20 cellular contexts compared by ENCODE assay signal in the genomic region with DNA sequence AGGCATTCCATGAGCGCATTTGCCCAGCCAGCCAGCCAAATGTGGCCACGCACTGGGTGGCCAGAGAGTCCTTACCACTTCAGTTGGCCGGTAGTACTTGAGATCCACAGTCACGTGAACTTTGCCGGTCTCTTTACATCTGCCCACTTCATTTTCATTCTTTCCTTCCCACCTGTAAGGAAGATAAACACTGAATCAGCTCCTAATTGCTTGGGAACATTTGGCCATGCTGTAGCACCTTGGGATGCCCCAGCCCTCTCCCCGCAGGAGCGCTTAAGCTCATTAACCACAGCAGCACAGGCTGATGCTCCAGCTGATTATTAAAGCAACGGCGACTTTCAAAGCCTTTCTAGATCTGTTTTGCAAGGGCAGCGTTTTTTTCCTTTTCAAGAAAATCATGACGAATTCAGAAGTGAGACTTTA.
DNase-seq lines count a peak whose midpoint lies in the region; ATAC-seq, FAIRE-seq and TF ChIP-seq lines count a peak whose summit lies in the region.
"Had no signal": no experiment of that assay in that cellular context is flagged by ENCODE, and none has a peak within 500 bp of the region (broad histone marks: within the 10 kb centered on the region; RNA-seq: fewer than 3 reads in every experiment).

No MANE protein-coding gene starts in this region.

- peaks cover 5% of the 10 kb centered on the region for H3K9me3 Mint-ChIP-seq in CD4-positive, alpha-beta T cell
- H3K9me3 Mint-ChIP-seq: activated naive CD8-positive, alpha-beta T cell treated with anti-CD3 and anti-CD28 coated beads, Interleukin-2, amount 10 ng/mL, durations not matched to agents 7 days and 5 days; neural crest cell had no signal

- no peak overlapping the region for H2AK5ac ChIP-seq in trophoblast cell (ENCODE audit: low read length)

- no peak for TF ChIP-seq CTCF in CD4-positive, alpha-beta T cell (IDR thresholded peaks at IDR 0.05)

- H3K36me3 ChIP-seq in trophoblast cell (ENCODE audit: control insufficient read depth in 1 of 2, insufficient read depth in 2 of 2, low read length in 2 of 2): no peaks in the 10 kb centered on the region
- H3K36me3 ChIP-seq: brain microvascular endothelial cell, left ventricle myocardium inferior had no signal

- H3K23ac ChIP-seq in trophoblast cell (ENCODE audit: low read length): no peak overlapping the region

- H2BK120ac ChIP-seq in trophoblast cell (ENCODE audit: insufficient read depth, low read length, poor library complexity): no peak overlapping the region

- no peak overlapping the region for H3K27ac ChIP-seq in trophoblast cell (ENCODE audit: low read depth, low read length)
- H3K27ac ChIP-seq in CD4-positive, alpha-beta T cell (ENCODE audit: low read depth, low read length): no peak overlapping the region
- H3K27ac ChIP-seq: BLaER1 treated with 17β-estradiol and CSF1 and Interleukin-3, amounts not matched to agents 10 nM and 100 nM; brain microvascular endothelial cell; left ventricle myocardium inferior; psoas muscle had no signal

- H3K27me3 ChIP-seq in trophoblast cell (ENCODE audit: insufficient read depth, low read length): no peaks in the 10 kb centered on the region
- no peaks in the 10 kb centered on the region for H3K27me3 ChIP-seq in CD4-positive, alpha-beta T cell (ENCODE audit: control insufficient read depth, insufficient read depth, low read length)
- H3K27me3 ChIP-seq: BLaER1 treated with 17β-estradiol and CSF1 and Interleukin-3, amounts not matched to agents 10 nM and 100 nM; brain microvascular endothelial cell had no signal

- no peak for ATAC-seq in CD4-positive, alpha-beta T cell (ENCODE audit: poor library complexity)
- ATAC-seq: activated T-cell treated with anti-CD3 and anti-CD28 coated beads, Interleukin-2, amount 50 U/mL, for 72 hours; psoas muscle had no signal

- H3K36me3 Mint-ChIP-seq in CD4-positive, alpha-beta T cell (ENCODE audit: low read depth): peaks cover 42% of the 10 kb centered on the region

- no peak overlapping the region for H3K4me3 ChIP-seq in trophoblast cell (ENCODE audit: low read depth, low read length)
- H3K4me3 ChIP-seq: BLaER1 treated with 17β-estradiol and CSF1 and Interleukin-3, amounts not matched to agents 10 nM and 100 nM; left ventricle myocardium inferior; psoas muscle had no signal

- no peak overlapping the region for H3K4me2 ChIP-seq in trophoblast cell (ENCODE audit: low read length)
- H3K4me2 ChIP-seq: BLaER1 treated with 17β-estradiol and CSF1 and Interleukin-3, amounts not matched to agents 10 nM and 100 nM had no signal

- no peaks in the 10 kb centered on the region for H3K79me1 ChIP-seq in trophoblast cell (ENCODE audit: low read length)

- no peaks in the 10 kb centered on the region for H3K79me2 ChIP-seq in trophoblast cell (ENCODE audit: control insufficient read depth, insufficient read depth, low read length, poor library complexity)

- no peaks in the 10 kb centered on the region for H3K4me1 Mint-ChIP-seq in CD4-positive, alpha-beta T cell (ENCODE audit: low read depth)

- H3K9me3 ChIP-seq in trophoblast cell (ENCODE audit: insufficient read depth, low read depth, low read length): no peaks in the 10 kb centered on the region
- H3K9me3 ChIP-seq in CD4-positive, alpha-beta T cell (ENCODE audit: control insufficient read depth, low read length): no peaks in the 10 kb centered on the region
- H3K9me3 ChIP-seq: psoas muscle had no signal

- no peak overlapping the region for H3K9ac ChIP-seq in trophoblast cell (ENCODE audit: low read length)
- H3K9ac ChIP-seq: BLaER1 treated with 17β-estradiol and CSF1 and Interleukin-3, amounts not matched to agents 10 nM and 100 nM had no signal

- no peak overlapping the region for H4K91ac ChIP-seq in trophoblast cell (ENCODE audit: low read depth, low read length)

- H3K27ac Mint-ChIP-seq in CD4-positive, alpha-beta T cell: no peak overlapping the region
- H3K27ac Mint-ChIP-seq: activated naive CD8-positive, alpha-beta T cell treated with anti-CD3 and anti-CD28 coated beads, Interleukin-2, amount 10 ng/mL, durations not matched to agents 7 days and 5 days; activated T-cell treated with anti-CD3 and anti-CD28 coated beads, Interleukin-2, amount 50 U/mL, for 72 hours had no signal

- no peak overlapping the region for H3K18ac ChIP-seq in trophoblast cell (ENCODE audit: low read length)

- CTCF ChIA-PET in CD4-positive, alpha-beta T cell (lab: Charles Lee): no interaction called here

- H2AFZ ChIP-seq in trophoblast cell (ENCODE audit: insufficient read depth, low read length, poor library complexity): no peak overlapping the region

- H3K4ac ChIP-seq in trophoblast cell (ENCODE audit: low read depth, low read length): no peak overlapping the region

- no CpG with 5 or more reads among the region's 11 CpGs for WGBS in trophoblast cell (ENCODE audit: extremely low coverage, insufficient coverage, insufficient read length)

- H2BK5ac ChIP-seq in trophoblast cell (ENCODE audit: low read depth, low read length, poor library complexity): no peak overlapping the region

- no peak overlapping the region for H4K12ac ChIP-seq in trophoblast cell (ENCODE audit: low read depth, low read length)

- H4K8ac ChIP-seq in trophoblast cell (ENCODE audit: low read depth, low read length): no peak overlapping the region

- no peaks in the 10 kb centered on the region for H3K27me3 Mint-ChIP-seq in CD4-positive, alpha-beta T cell
- H3K27me3 Mint-ChIP-seq: activated naive CD8-positive, alpha-beta T cell treated with anti-CD3 and anti-CD28 coated beads, Interleukin-2, amount 10 ng/mL, durations not matched to agents 7 days and 5 days had no signal

- FAIRE-seq in RCC 7860 (lab: Jason Lieb, UNC): no peak
- FAIRE-seq: A204.1, colon had no signal

- H3K4me1 ChIP-seq in trophoblast cell (ENCODE audit: control insufficient read depth in 1 of 2, insufficient read depth in 2 of 2, low read length in 2 of 2): peaks cover 3 to 5% of the 10 kb centered on the region in 2 experiments
- H3K4me1 ChIP-seq: psoas muscle had no signal

- no peak overlapping the region for H2BK12ac ChIP-seq in trophoblast cell (ENCODE audit: low read length)

- intact Hi-C loops in CD4-positive, alpha-beta T cell (cut with DNase I, micrococcal nuclease): no loop called here

- POLR2A ChIA-PET in CD4-positive, alpha-beta T cell (lab: Charles Lee): no interaction called here

- DNase-seq in COLO668 (lab: John Stamatoyannopoulos, UW; ENCODE audit: unreplicated experiment) (peak; percentile 38), NCI-H1092 treated with DMSO at 0.1 percent for 48 hours (lab: John Stamatoyannopoulos, UW) (peak; percentile 47), NCI-H2196 treated with DMSO at 0.1 percent for 48 hours (lab: John Stamatoyannopoulos, UW; ENCODE audit: unreplicated experiment) (peak; percentile 19), SHP77 treated with DMSO at 0.1 percent for 48 hours (lab: John Stamatoyannopoulos, UW) (peak; percentile 19), activated gamma-delta T cell (lab: John Stamatoyannopoulos, UW) (no peak), trophoblast cell (no peak), RCC 7860 (ENCODE audit: low spot score) (no peak)
- DNase-seq in CD4-positive, alpha-beta T cell: no peak
- DNase-seq: activated CD4-positive, CD25-positive, alpha-beta regulatory T cell treated with anti-CD3 and anti-CD28 coated beads, Interleukin-2, amount 50 U/mL, for 72 hours; activated naive CD8-positive, alpha-beta T cell treated with anti-CD3 and anti-CD28 coated beads, Interleukin-2, amount 10 ng/mL, durations not matched to agents 7 days and 5 days; activated T-cell treated with anti-CD3 and anti-CD28 coated beads, Interleukin-2, amount 50 U/mL, for 72 hours; brain microvascular endothelial cell; left ventricle myocardium inferior; NCI-H1436; psoas muscle; substantia nigra had no signal

- H3K14ac ChIP-seq in trophoblast cell (ENCODE audit: low read length): no peak overlapping the region

- H3K4me3 Mint-ChIP-seq in CD4-positive, alpha-beta T cell: no peak overlapping the region
- H3K4me3 Mint-ChIP-seq: activated naive CD8-positive, alpha-beta T cell treated with anti-CD3 and anti-CD28 coated beads, Interleukin-2, amount 10 ng/mL, durations not matched to agents 7 days and 5 days; activated T-cell treated with anti-CD3 and anti-CD28 coated beads, Interleukin-2, amount 50 U/mL, for 72 hours; neural crest cell had no signal

Comparison
In these comparisons a context has a peak if more than half of its experiments do, and no peak if none do; other contexts are left out.
1. DNase-seq: peak in COLO668 (single experiment), NCI-H1092 treated with DMSO at 0.1 percent for 48 hours (single experiment), NCI-H2196 treated with DMSO at 0.1 percent for 48 hours (single experiment) and SHP77 treated with DMSO at 0.1 percent for 48 hours (single experiment); none in activated gamma-delta T cell (single experiment), trophoblast cell (0 of 2), RCC 7860 (single experiment) and CD4-positive, alpha-beta T cell (0 of 10).